20 cellular contexts compared by ENCODE assay signal in the genomic region with DNA sequence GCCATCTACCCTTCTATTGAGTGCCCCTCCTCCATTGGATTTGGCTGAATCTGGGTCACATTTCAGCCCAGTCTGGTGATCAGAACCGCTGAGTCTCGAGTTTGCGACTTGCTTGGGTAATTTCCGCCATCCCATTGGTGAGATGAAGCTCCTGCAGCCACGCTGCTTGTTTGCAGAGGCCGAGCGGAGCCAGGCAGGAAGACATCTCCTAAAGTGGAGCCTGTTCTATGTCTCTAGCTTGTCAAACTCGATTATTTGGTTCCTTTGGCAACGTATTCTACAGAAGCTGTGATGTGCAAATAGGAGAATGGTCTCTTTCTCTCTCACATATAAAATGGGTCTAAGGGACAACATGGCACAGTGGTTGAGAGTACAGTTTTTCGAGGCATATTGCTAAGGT.
A peak's percentile ranks its signal among the peaks of the same experiment; 100 is the strongest.
DNase-seq lines count a peak whose midpoint lies in the region; ATAC-seq and TF ChIP-seq lines count a peak whose summit lies in the region.
"Had no signal": no experiment of that assay in that cellular context is flagged by ENCODE, and none has a peak within 500 bp of the region (broad histone marks: within the 10 kb centered on the region; RNA-seq: fewer than 3 reads in every experiment).

No MANE protein-coding gene starts in this region.

- no peak overlapping the region for H2BK120ac ChIP-seq in mesenchymal stem cell (ENCODE audit: low read depth, low read length)

- H3K4ac ChIP-seq in mesenchymal stem cell (ENCODE audit: low read depth in 1 of 2, low read length in 2 of 2) = no peak overlapping the region

- H3K4me2 ChIP-seq in mesenchymal stem cell (ENCODE audit: low read length, poor library complexity, severe bottlenecking) = no peak overlapping the region
- H3K4me2 ChIP-seq: PC-9 had no signal

- H3K4me1 Mint-ChIP-seq in nephron progenitor cell = peaks cover 19% of the 10 kb centered on the region
- H3K4me1 Mint-ChIP-seq: B cell had no signal

- H3K9me3 Mint-ChIP-seq in nephron progenitor cell = peaks cover 2% of the 10 kb centered on the region
- H3K9me3 Mint-ChIP-seq: CD4-positive, alpha-beta T cell; T-helper 1 cell treated with Interleukin-12 subunit alpha and Interleukin-12 subunit beta and Interleukin-4 antibody, amounts not matched to agents 30 μg/mL and 1 μg/mL, for 36 hours had no signal

- DNase-seq in NCI-H1417 (lab: John Stamatoyannopoulos, UW) = peak in 2 of 3 experiments; percentile 24 to 70
- DNase-seq in NCI-H1417 treated with DMSO at 0.1 percent for 48 hours (lab: John Stamatoyannopoulos, UW) = no peak
- DNase-seq in DMS153 (lab: John Stamatoyannopoulos, UW) = peak; percentile 78
- peak; percentile 86 for DNase-seq in NCI-H748 (lab: John Stamatoyannopoulos, UW; ENCODE audit: unreplicated experiment)
- peak; percentile 56 for DNase-seq in mesenchymal stem cell
- no peak for DNase-seq in nephron progenitor cell
- no peak for DNase-seq in NCI-H1930 (lab: John Stamatoyannopoulos, UW)
- DNase-seq: Caco-2; CD4-positive, alpha-beta T cell; DMS79; KBM-7; MV-4-11; NCI-H1694; NCI-H774; PC-9; SIG-M5 had no signal

- H3K18ac ChIP-seq in mesenchymal stem cell (ENCODE audit: low read depth in 1 of 2, low read length in 2 of 2) = no peak overlapping the region

- no peak overlapping the region for H2AK5ac ChIP-seq in mesenchymal stem cell (ENCODE audit: low read length, severe bottlenecking)

- TF ChIP-seq CTCF in nephron progenitor cell (IDR thresholded peaks at IDR 0.05) = no peak

- no peaks in the 10 kb centered on the region for H3K36me3 Mint-ChIP-seq in nephron progenitor cell (ENCODE audit: low read depth)

- H2BK12ac ChIP-seq in mesenchymal stem cell (ENCODE audit: low read length in 2 of 2) = no peak overlapping the region

- no peaks in the 10 kb centered on the region for H3K36me3 ChIP-seq in mesenchymal stem cell (ENCODE audit: control insufficient read depth in 1 of 2, insufficient read depth in 2 of 2, low read depth in 1 of 2, low read length in 2 of 2)

- no peaks in the 10 kb centered on the region for H3K4me1 ChIP-seq in mesenchymal stem cell (ENCODE audit: control insufficient read depth, insufficient read depth, low read depth, low read length)
- H3K4me1 ChIP-seq: Caco-2 had no signal

- no peak for ATAC-seq in HG03097 (IDR thresholded peaks at IDR 0.05; ENCODE audit: low FRiP score, unreplicated experiment)

- 12% methylated on average over 9 of the region's 10 CpGs for WGBS in mesenchymal stem cell

- no peaks in the 10 kb centered on the region for H3K9me3 ChIP-seq in mesenchymal stem cell (ENCODE audit: control insufficient read depth, low read length)
- H3K9me3 ChIP-seq: Caco-2 had no signal

- no peak overlapping the region for H3K9ac ChIP-seq in mesenchymal stem cell (ENCODE audit: low read length)

- H2AFZ ChIP-seq in mesenchymal stem cell (ENCODE audit: low read depth, low read length) = no peak overlapping the region
- H2AFZ ChIP-seq: PC-9 had no signal

- no peak overlapping the region for H3K27ac Mint-ChIP-seq in nephron progenitor cell
- H3K27ac Mint-ChIP-seq: B cell; CD4-positive, alpha-beta T cell; T-helper 1 cell treated with Interleukin-12 subunit alpha and Interleukin-12 subunit beta and Interleukin-4 antibody, amounts not matched to agents 30 μg/mL and 1 μg/mL, for 36 hours had no signal

- no peak overlapping the region for H4K91ac ChIP-seq in mesenchymal stem cell (ENCODE audit: low read length)

- H3K14ac ChIP-seq in mesenchymal stem cell (ENCODE audit: low read length in 2 of 2) = no peak overlapping the region

- H3K27me3 ChIP-seq in mesenchymal stem cell (ENCODE audit: control insufficient read depth in 1 of 2, insufficient read depth in 1 of 2, low read length in 2 of 2) = no peaks in the 10 kb centered on the region

- H3K79me1 ChIP-seq in mesenchymal stem cell (replicated peaks; ENCODE audit: low read length, poor library complexity, severe bottlenecking) = no peaks in the 10 kb centered on the region

- H4K8ac ChIP-seq in mesenchymal stem cell (ENCODE audit: low read length) = no peak overlapping the region

- no peak overlapping the region for H3K27ac ChIP-seq in mesenchymal stem cell (ENCODE audit: low read length, poor library complexity, severe bottlenecking)
- H3K27ac ChIP-seq: PC-9, RWPE1 had no signal

- no peak overlapping the region for H3K4me3 ChIP-seq in mesenchymal stem cell (ENCODE audit: insufficient read depth in 1 of 2, low read depth in 1 of 2, low read length in 2 of 2)
- H3K4me3 ChIP-seq: PC-9 had no signal

- H3K4me3 Mint-ChIP-seq in nephron progenitor cell = no peak overlapping the region
- H3K4me3 Mint-ChIP-seq: B cell; CD4-positive, alpha-beta T cell; T-helper 1 cell treated with Interleukin-12 subunit alpha and Interleukin-12 subunit beta and Interleukin-4 antibody, amounts not matched to agents 30 μg/mL and 1 μg/mL, for 36 hours had no signal

- no peak overlapping the region for H2BK5ac ChIP-seq in mesenchymal stem cell (ENCODE audit: low read depth, low read length, poor library complexity, severe bottlenecking)

- peaks cover 11% of the 10 kb centered on the region for H3K27me3 Mint-ChIP-seq in nephron progenitor cell (ENCODE audit: low read depth, poor library complexity)

- no peak overlapping the region for H3K23ac ChIP-seq in mesenchymal stem cell (ENCODE audit: low read length in 2 of 2)

- no peak overlapping the region for H2BK15ac ChIP-seq in mesenchymal stem cell (ENCODE audit: low read depth, poor library complexity, severe bottlenecking)

Comparison
In these comparisons a context has a peak if more than half of its experiments do, and no peak if none do; other contexts are left out.
1. DNase-seq: peak in NCI-H1417 (2 of 3), DMS153 (single experiment), NCI-H748 (single experiment) and mesenchymal stem cell (single experiment); none in NCI-H1417 treated with DMSO at 0.1 percent for 48 hours (single experiment), nephron progenitor cell (single experiment) and NCI-H1930 (0 of 2).